Comparison of ENCODE assay signal across 8 cellular contexts in the genomic region with DNA sequence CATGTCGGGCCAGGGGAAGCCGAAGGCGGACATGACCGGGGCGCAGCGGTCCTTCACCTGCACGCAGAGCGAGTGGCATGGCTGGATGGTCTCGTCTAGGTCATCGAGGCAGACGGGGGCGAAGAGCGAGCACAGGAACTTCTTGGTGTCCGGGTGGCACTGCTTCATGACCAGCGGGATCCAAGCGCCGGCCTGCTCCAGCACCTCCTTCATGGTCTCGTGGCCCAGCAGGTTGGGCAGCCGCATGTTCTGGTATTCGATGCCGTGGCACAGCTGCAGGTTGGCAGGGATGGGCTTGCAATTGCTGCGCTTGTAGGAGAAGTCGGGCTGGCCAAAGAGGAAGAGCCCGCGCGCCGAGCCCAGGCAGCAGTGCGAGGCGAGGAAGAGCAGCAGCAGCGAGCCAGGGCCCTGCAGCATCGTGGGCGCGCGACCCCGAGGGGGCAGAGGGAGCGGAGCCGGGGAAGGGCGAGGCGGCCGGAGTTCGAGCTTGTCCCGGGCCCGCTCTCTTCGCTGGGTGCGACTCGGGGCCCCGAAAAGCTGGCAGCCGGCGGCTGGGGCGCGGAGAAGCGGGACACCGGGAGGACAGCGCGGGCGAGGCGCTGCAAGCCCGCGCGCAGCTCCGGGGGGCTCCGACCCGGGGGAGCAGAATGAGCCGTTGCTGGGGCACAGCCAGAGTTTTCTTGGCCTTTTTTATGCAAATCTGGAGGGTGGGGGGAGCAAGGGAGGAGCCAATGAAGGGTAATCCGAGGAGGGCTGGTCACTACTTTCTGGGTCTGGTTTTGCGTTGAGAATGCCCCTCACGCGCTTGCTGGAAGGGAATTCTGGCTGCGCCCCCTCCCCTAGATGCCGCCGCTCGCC. TPM values are rescaled to one million over a fixed set of nuclear protein-coding genes. Genes with fewer than 3 reads are reported as not detected.
DNase-seq lines count a peak whose midpoint lies in the region; ATAC-seq and TF ChIP-seq lines count a peak whose summit lies in the region.

A gene with protein sequence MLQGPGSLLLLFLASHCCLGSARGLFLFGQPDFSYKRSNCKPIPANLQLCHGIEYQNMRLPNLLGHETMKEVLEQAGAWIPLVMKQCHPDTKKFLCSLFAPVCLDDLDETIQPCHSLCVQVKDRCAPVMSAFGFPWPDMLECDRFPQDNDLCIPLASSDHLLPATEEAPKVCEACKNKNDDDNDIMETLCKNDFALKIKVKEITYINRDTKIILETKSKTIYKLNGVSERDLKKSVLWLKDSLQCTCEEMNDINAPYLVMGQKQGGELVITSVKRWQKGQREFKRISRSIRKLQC (minus strand): TSS at position 665 of the 858 bp plus-strand sequence. CDS start 248 bp downstream, at position 417.

- no peaks in the 10 kb centered on the region for H3K36me3 ChIP-seq in naive thymus-derived CD4-positive, alpha-beta T cell (ENCODE audit: control insufficient read depth in 2 of 3, insufficient read depth in 3 of 3, low read length in 3 of 3)

- ATAC-seq in naive thymus-derived CD4-positive, alpha-beta T cell = no peak
- no peak for ATAC-seq in GM18858 (IDR thresholded peaks at IDR 0.05; ENCODE audit: unreplicated experiment)

- H3K4me1 Mint-ChIP-seq in endothelial cell (ENCODE audit: unreplicated experiment) = peaks cover 32% of the 10 kb centered on the region
- peaks cover 21 to 59% (median 42%) of the 10 kb centered on the region in 7 donors for H3K4me1 Mint-ChIP-seq in naive thymus-derived CD4-positive, alpha-beta T cell

- peaks cover 20% of the 10 kb centered on the region for H3K27me3 Mint-ChIP-seq in endothelial cell (ENCODE audit: unreplicated experiment)
- H3K27me3 Mint-ChIP-seq in naive thymus-derived CD4-positive, alpha-beta T cell = peaks cover 71 to 92% (median 78%) of the 10 kb centered on the region in 5 donors

- TF ChIP-seq CTCF in endothelial cell (IDR thresholded peaks at IDR 0.05; ENCODE audit: unreplicated experiment) (no peak), GM13977 (IDR thresholded peaks at IDR 0.05; ENCODE audit: extremely low read depth, insufficient read depth, missing control alignments) (no peak)

- no peak within 1 kb of the TSS for H3K4me3 ChIP-seq in naive thymus-derived CD4-positive, alpha-beta T cell (ENCODE audit: low read length)

- peaks cover 6% of the 10 kb centered on the region for H3K36me3 Mint-ChIP-seq in endothelial cell (ENCODE audit: low read depth, unreplicated experiment)
- peaks cover 0 to 3% (median 0%) of the 10 kb centered on the region in 5 donors for H3K36me3 Mint-ChIP-seq in naive thymus-derived CD4-positive, alpha-beta T cell

- H3K27me3 ChIP-seq in naive thymus-derived CD4-positive, alpha-beta T cell (ENCODE audit: control insufficient read depth in 2 of 2, insufficient read depth in 2 of 2, low read length in 2 of 2) = peaks cover 7 to 26% of the 10 kb centered on the region in 2 donors

- no peaks in the 10 kb centered on the region for H3K9me3 ChIP-seq in naive thymus-derived CD4-positive, alpha-beta T cell (ENCODE audit: control insufficient read depth in 2 of 3, low read length in 3 of 3)

- CTCF ChIA-PET in naive thymus-derived CD4-positive, alpha-beta T cell (lab: Charles Lee) = no interaction called here

- DNase-seq in stimulated activated CD4-positive, alpha-beta T cell treated with anti-CD3 and anti-CD28 coated beads, Interleukin-15, amount 100 ng/mL, for 24 hours = peak; percentile 34
- DNase-seq in stimulated activated CD4-positive, alpha-beta T cell treated with anti-CD3 and anti-CD28 coated beads, Interleukin-4, amount 100 ng/mL, for 4 hours = no peak
- DNase-seq in endothelial cell (ENCODE audit: low spot score) = peak; percentile 40
- DNase-seq in naive thymus-derived CD4-positive, alpha-beta T cell = peak in 1 of 9 donors; percentile 11
- DNase-seq in GM13977 (ENCODE audit: low spot score) = no peak
- DNase-seq in SKM-1 treated with dmso at 0.1 percent for 144 hours (lab: John Stamatoyannopoulos, UW; ENCODE audit: unreplicated experiment) = no peak
- DNase-seq in activated effector memory CD4-positive, alpha-beta T cell treated with Interleukin-2 at 50 U/mL for 16 hours = no peak

- POLR2A ChIA-PET in naive thymus-derived CD4-positive, alpha-beta T cell (lab: Charles Lee) = no interaction called here

- H3K4me3 Mint-ChIP-seq in endothelial cell (ENCODE audit: unreplicated experiment) = peak within 1 kb of the TSS; percentile 84
- peak within 1 kb of the TSS; percentile 25 to 87 (median 76) for H3K4me3 Mint-ChIP-seq in naive thymus-derived CD4-positive, alpha-beta T cell

- intact Hi-C loops in naive thymus-derived CD4-positive, alpha-beta T cell (cut with micrococcal nuclease) = loop anchor here (5.0 to 10.0 kb wide), 4 partner anchors 256 to 834 kb away; no protein-coding TSS in a partner anchor

- no peak within 1 kb of the TSS for H3K27ac Mint-ChIP-seq in endothelial cell (ENCODE audit: unreplicated experiment)
- no peak within 1 kb of the TSS for H3K27ac Mint-ChIP-seq in naive thymus-derived CD4-positive, alpha-beta T cell

- peaks cover 13 to 37% of the 10 kb centered on the region in 2 donors for H3K4me1 ChIP-seq in naive thymus-derived CD4-positive, alpha-beta T cell (ENCODE audit: control insufficient read depth in 2 of 2, insufficient read depth in 2 of 2, low read length in 2 of 2)

- no peak within 1 kb of the TSS for H3K27ac ChIP-seq in naive thymus-derived CD4-positive, alpha-beta T cell (ENCODE audit: low read depth, low read length)

- in situ Hi-C loops in GM13977 (cut with MboI; ENCODE audit: low pct_unique_long_range_greater_than_20kb, low sequenced_read_pairs, unreplicated experiment) = no loop called here

- H3K9me3 Mint-ChIP-seq in endothelial cell (ENCODE audit: unreplicated experiment) = no peaks in the 10 kb centered on the region
- H3K9me3 Mint-ChIP-seq in naive thymus-derived CD4-positive, alpha-beta T cell = no peaks in the 10 kb centered on the region

RNA-seq across cellular contexts. Expression of the gene that starts here (rescaled TPM):
- 4.1 TPM for total RNA-seq in endothelial cell (ENCODE audit: unreplicated experiment)
- total RNA-seq in naive thymus-derived CD4-positive, alpha-beta T cell = not detected
- polyA plus RNA-seq in naive thymus-derived CD4-positive, alpha-beta T cell = not detected

Comparison
In these comparisons a context has a peak if more than half of its experiments do, and no peak if none do; other contexts are left out.
1. DNase-seq: peak in stimulated activated CD4-positive, alpha-beta T cell treated with anti-CD3 and anti-CD28 coated beads, Interleukin-15, amount 100 ng/mL, for 24 hours (single experiment) and endothelial cell (single experiment); none in stimulated activated CD4-positive, alpha-beta T cell treated with anti-CD3 and anti-CD28 coated beads, Interleukin-4, amount 100 ng/mL, for 4 hours (0 of 2), GM13977 (single experiment), SKM-1 treated with dmso at 0.1 percent for 144 hours (single experiment) and activated effector memory CD4-positive, alpha-beta T cell treated with Interleukin-2 at 50 U/mL for 16 hours (single experiment).